Comparison of ENCODE assay signal across 27 cellular contexts in the genomic region with DNA sequence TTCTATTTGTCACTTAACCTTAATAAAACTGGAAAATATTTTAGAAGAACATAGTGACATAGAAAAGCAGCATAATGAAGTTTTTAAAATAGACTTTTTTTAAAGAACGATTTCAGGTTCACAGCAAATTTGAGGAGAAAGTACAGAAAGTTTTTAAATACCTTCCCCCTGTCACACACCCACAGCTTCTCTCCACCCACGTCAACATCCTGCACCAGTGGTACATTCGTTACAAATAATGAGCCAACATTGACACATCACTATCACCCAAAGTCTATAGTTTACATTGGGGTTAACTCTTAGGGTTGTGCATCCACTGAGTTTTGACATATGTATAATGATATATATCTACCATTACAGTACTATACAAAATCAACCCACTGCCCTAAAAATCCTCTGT. TPM values are rescaled to one million over a fixed set of nuclear protein-coding genes. Genes with fewer than 3 reads are reported as not detected.
"Had no signal": no experiment of that assay in that cellular context is flagged by ENCODE, and none has a peak within 500 bp of the region (broad histone marks: within the 10 kb centered on the region; RNA-seq: fewer than 3 reads in every experiment).

No MANE protein-coding gene starts in this region.

- H3K4me3 ChIP-seq: stomach, suprapubic skin, testis, thoracic aorta, thyroid gland, tibial artery, tibial nerve, transverse colon, upper lobe of left lung, upper lobe of right lung, uterus, vagina had no signal

- H3K27ac ChIP-seq: stomach, suprapubic skin, testis, thoracic aorta, thyroid gland, tibial artery, tibial nerve, transverse colon, upper lobe of left lung, upper lobe of right lung, uterus, vagina had no signal

- H3K36me3 ChIP-seq: stomach, suprapubic skin, thoracic aorta, thyroid gland, tibial artery, tibial nerve, transverse colon, upper lobe of left lung, upper lobe of right lung, uterus, vagina had no signal

- H3K9me3 ChIP-seq: testis, thoracic aorta, thyroid gland, tibial artery, transverse colon, upper lobe of right lung, uterus, vagina had no signal

- DNase-seq: stimulated activated CD4-positive, alpha-beta T cell treated with anti-CD3 and anti-CD28 coated beads, Interleukin-2, amount 100 ng/mL, for 48 hours; stimulated activated CD4-positive, alpha-beta T cell treated with anti-CD3 and anti-CD28 coated beads, Interleukin-4, amount 100 ng/mL, for 1 hour; stimulated activated CD4-positive, alpha-beta T cell treated with anti-CD3 and anti-CD28 coated beads, Interleukin-4, amount 100 ng/mL, for 24 hours; stimulated activated CD4-positive, alpha-beta T cell treated with anti-CD3 and anti-CD28 coated beads, Interleukin-4, amount 100 ng/mL, for 4 hours; stimulated activated CD8-positive, alpha-beta memory T cell treated with anti-CD3 and anti-CD28 coated beads, Interleukin-4, amount 100 ng/mL, for 48 hours; stimulated activated naive B cell treated with anti-CD40 and anti-IgM and Interleukin-4, amounts not matched to agents 10 μg/mL and 1 μg/mL and 100 μg/mL, for 72 hours; stimulated activated naive CD4-positive, alpha-beta T cell; stimulated activated naive CD4-positive, alpha-beta T cell treated with Interleukin-2 at 50 U/mL for 16 hours; stimulated activated naive CD8-positive, alpha-beta T cell treated with anti-CD3 and anti-CD28 coated beads, Interleukin-15, amount 100 ng/mL, for 72 hours; stimulated activated naive CD8-positive, alpha-beta T cell treated with anti-CD3 and anti-CD28 coated beads, Interleukin-15, Interleukin-2, amounts not matched to agents 100 U/mL and 50 U/mL, for 24 hours; stomach; substantia nigra; testis; thyroid gland; tibial artery; transverse colon; trophoblast cell; upper lobe of left lung; upper lobe of right lung; uterus had no signal

- FAIRE-seq: urothelium cell line had no signal

- ATAC-seq: stimulated activated effector memory CD8-positive, alpha-beta T cell treated with anti-CD3 and anti-CD28 coated beads, Interleukin-12 subunit alpha, Interleukin-12 subunit beta, amount 100 ng/mL, for 72 hours; stimulated activated memory B cell treated with anti-CD40 and anti-IgM and Interleukin-4, amounts not matched to agents 10 μg/mL and 1 μg/mL and 100 μg/mL, for 72 hours; stimulated activated naive B cell treated with anti-CD40 and anti-IgM and Interleukin-4, amounts not matched to agents 10 μg/mL and 1 μg/mL and 100 μg/mL, for 72 hours; stimulated activated naive CD8-positive, alpha-beta T cell treated with anti-CD3 and anti-CD28 coated beads, Interleukin-15, amount 100 ng/mL, for 72 hours; stimulated activated naive CD8-positive, alpha-beta T cell treated with anti-CD3 and anti-CD28 coated beads, Interleukin-15, Interleukin-2, amounts not matched to agents 100 U/mL and 50 U/mL, for 24 hours; upper lobe of right lung had no signal

- H3K4me1 ChIP-seq: testis, thyroid gland, transverse colon, upper lobe of right lung, uterus, vagina had no signal

RNA-seq across cellular contexts. Expression of a gene that starts 3.0 kb away (rescaled TPM):
- total RNA-seq: thoracic aorta, transverse colon had no signal
